In the genomic region with DNA sequence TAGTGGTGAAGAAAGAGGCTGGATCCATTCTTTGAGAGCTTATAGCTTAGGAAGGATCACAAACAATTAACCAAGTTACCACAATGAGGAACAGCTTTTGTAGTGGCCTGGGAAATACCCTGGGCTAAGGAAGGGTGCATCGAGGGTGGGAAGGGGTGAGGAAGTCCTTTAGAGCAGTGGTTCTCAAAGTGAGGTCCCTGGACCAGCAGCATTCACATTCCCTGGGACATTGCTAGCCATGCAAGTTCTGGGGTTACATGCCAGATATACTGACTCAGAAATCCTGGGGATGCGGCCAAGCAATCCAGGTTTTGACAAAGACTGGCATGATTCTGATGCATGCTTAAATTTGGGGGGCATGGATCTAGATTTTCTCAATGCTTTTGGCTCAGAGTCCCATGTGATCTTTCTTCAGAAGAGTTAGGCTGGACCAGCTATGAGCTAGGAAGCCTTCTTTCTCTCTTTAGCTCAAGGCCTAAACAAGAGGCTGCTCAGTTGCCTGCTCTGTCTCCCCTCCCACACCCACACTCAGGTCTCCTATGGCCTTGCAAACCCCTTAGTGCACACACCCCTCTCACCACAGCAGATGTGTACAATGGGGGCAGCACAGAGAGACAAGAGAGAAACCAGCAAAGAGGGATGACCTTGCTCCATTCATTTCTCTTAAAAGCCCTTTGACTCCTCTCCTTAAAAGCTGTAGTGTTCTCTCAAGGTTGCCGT, we compare ENCODE assay signal across 1 cellular context.
TF ChIP-seq lines count a peak whose summit lies in the region.

No MANE protein-coding gene starts in this region.

TF ChIP-seq in GM12878, 131 proteins besides CTCF, POLR2A, EP300 and RAD21:
- TF ChIP-seq SPI1 (IDR thresholded peaks at IDR 0.05; ENCODE audit: borderline replicate concordance, insufficient read depth, low read depth, low read length): peak; percentile 40; the same call in 1 of the 2 replicates
- 0 out of 2 replicates have a peak, but pooled peaks have one; percentile 14 for TF ChIP-seq IKZF1 (conservative IDR thresholded peaks at IDR 0.05)
- no peak for TF ChIP-seq ETV6 (conservative IDR thresholded peaks at IDR 0.05 in 1 of 2, IDR thresholded peaks at IDR 0.05 in 1 of 2; ENCODE audit: borderline replicate concordance in 1 of 2, low read depth in 1 of 2)
- TF ChIP-seq IKZF2 (IDR thresholded peaks at IDR 0.05): 0 out of 4 replicates have a peak, but pooled peaks of 1 of the 2 experiments have one; percentile 21
